Comparison of ENCODE assay signal across 24 cellular contexts in genomic region chr18:33960393-33960792, GRCh38.
A peak's percentile ranks its signal among the peaks of the same experiment; 100 is the strongest.
DNase-seq lines count a peak whose midpoint lies in the region; ATAC-seq and TF ChIP-seq lines count a peak whose summit lies in the region.
"Had no signal": no experiment of that assay in that cellular context is flagged by ENCODE, and none has a peak within 500 bp of the region (broad histone marks: within the 10 kb centered on the region; RNA-seq: fewer than 3 reads in every experiment).

No MANE protein-coding gene starts in this region.

- H3K4me3 ChIP-seq in hepatocyte (no peak overlapping the region), osteoblast (ENCODE audit: insufficient read depth, low read length) (no peak overlapping the region)
- H3K4me3 ChIP-seq: GM23248, K562, SJCRH30, tibial nerve had no signal

- H3K27me3 Mint-ChIP-seq in endothelial cell (ENCODE audit: unreplicated experiment), result peaks cover 1% of the 10 kb centered on the region
- H3K27me3 Mint-ChIP-seq: activated CD8-positive, alpha-beta T cell treated with anti-CD3 and anti-CD28 coated beads for 36 hours; brain; naive thymus-derived CD4-positive, alpha-beta T cell had no signal

- H3K79me2 ChIP-seq in hepatocyte (no peaks in the 10 kb centered on the region), osteoblast (ENCODE audit: insufficient read depth, low read length) (no peaks in the 10 kb centered on the region)

- no peaks in the 10 kb centered on the region for H3K27me3 ChIP-seq in hepatocyte
- no peaks in the 10 kb centered on the region for H3K27me3 ChIP-seq in osteoblast (ENCODE audit: insufficient read depth, low read length)
- H3K27me3 ChIP-seq: foreskin keratinocyte, SJCRH30, tibial nerve had no signal

- H3K4me1 ChIP-seq in hepatocyte (ENCODE audit: insufficient read depth) (no peaks in the 10 kb centered on the region), osteoblast (ENCODE audit: insufficient read depth, low read length) (no peaks in the 10 kb centered on the region)
- H3K4me1 ChIP-seq: foreskin keratinocyte, SJCRH30, tibial nerve had no signal

- TF ChIP-seq CTCF in hepatocyte (IDR thresholded peaks at IDR 0.05; ENCODE audit: poor library complexity), result no peak
- no peak for TF ChIP-seq CTCF in osteoblast (IDR thresholded peaks at IDR 0.05; ENCODE audit: extremely low read depth, low read depth, low read length)
- TF ChIP-seq CTCF in endothelial cell (IDR thresholded peaks at IDR 0.05; ENCODE audit: unreplicated experiment), result no peak

- H3K4me3 Mint-ChIP-seq in endothelial cell (ENCODE audit: unreplicated experiment), result no peak overlapping the region
- H3K4me3 Mint-ChIP-seq: activated CD8-positive, alpha-beta T cell treated with anti-CD3 and anti-CD28 coated beads for 36 hours; brain; CD14-positive monocyte; mesothelial cell of epicardium; naive thymus-derived CD4-positive, alpha-beta T cell had no signal

- H3K4me1 Mint-ChIP-seq in endothelial cell (ENCODE audit: unreplicated experiment), result peaks cover 7% of the 10 kb centered on the region
- H3K4me1 Mint-ChIP-seq: CD14-positive monocyte; naive thymus-derived CD4-positive, alpha-beta T cell had no signal

- H4K20me1 ChIP-seq in hepatocyte (ENCODE audit: insufficient read depth, poor library complexity, severe bottlenecking) (no peaks in the 10 kb centered on the region), osteoblast (ENCODE audit: insufficient read depth, low read length) (no peaks in the 10 kb centered on the region)

- no peak for ATAC-seq in HG03175 (IDR thresholded peaks at IDR 0.05; ENCODE audit: unreplicated experiment)
- ATAC-seq: activated CD4-positive, CD25-positive, alpha-beta regulatory T cell treated with anti-CD3 and anti-CD28 coated beads, Interleukin-2, amount 50 U/mL, for 24 hours; activated CD8-positive, alpha-beta T cell treated with anti-CD3 and anti-CD28 coated beads for 36 hours; foreskin keratinocyte; K562; left ventricle myocardium superior; naive thymus-derived CD4-positive, alpha-beta T cell; Panc1 had no signal

- H3K9me3 Mint-ChIP-seq in endothelial cell (ENCODE audit: unreplicated experiment), result no peaks in the 10 kb centered on the region
- H3K9me3 Mint-ChIP-seq: brain, mesothelial cell of epicardium had no signal

- H3K36me3 ChIP-seq in hepatocyte (replicated peaks; ENCODE audit: insufficient read depth, low read depth), result no peaks in the 10 kb centered on the region
- no peaks in the 10 kb centered on the region for H3K36me3 ChIP-seq in osteoblast (ENCODE audit: insufficient read depth, low read length)
- H3K36me3 ChIP-seq: SJCRH30, tibial nerve had no signal

- H3K4me2 ChIP-seq in hepatocyte, result no peak overlapping the region
- H3K4me2 ChIP-seq in osteoblast (ENCODE audit: insufficient read depth, low read length), result no peak overlapping the region

- no peak overlapping the region for H3K27ac Mint-ChIP-seq in endothelial cell (ENCODE audit: unreplicated experiment)
- H3K27ac Mint-ChIP-seq: activated CD8-positive, alpha-beta T cell treated with anti-CD3 and anti-CD28 coated beads for 36 hours; brain; CD14-positive monocyte; mesothelial cell of epicardium; naive thymus-derived CD4-positive, alpha-beta T cell had no signal

- peak; percentile 67 for DNase-seq in DMS53 treated with DMSO at 0.1 percent for 48 hours (lab: John Stamatoyannopoulos, UW; ENCODE audit: unreplicated experiment)
- peak; percentile 71 for DNase-seq in NCI-H1092 treated with DMSO at 0.1 percent for 48 hours (lab: John Stamatoyannopoulos, UW)
- DNase-seq in NCI-H345 treated with DMSO at 0.1 percent for 48 hours (lab: John Stamatoyannopoulos, UW; ENCODE audit: unreplicated experiment), result peak; percentile 74
- DNase-seq in hepatocyte (ENCODE audit: low spot score), result peak; percentile 4
- DNase-seq in osteoblast (ENCODE audit: insufficient read length, low spot score, missing footprints), result no peak
- DNase-seq in endothelial cell (ENCODE audit: low spot score), result no peak
- DNase-seq: activated CD8-positive, alpha-beta T cell treated with anti-CD3 and anti-CD28 coated beads for 36 hours; activated naive CD4-positive, alpha-beta T cell; activated T-cell treated with anti-CD3 and anti-CD28 coated beads for 4 hours; effector CD4-positive, alpha-beta T cell; GM23248; left ventricle myocardium superior; naive thymus-derived CD4-positive, alpha-beta T cell; nucleus accumbens; SJCRH30 had no signal

- no peaks in the 10 kb centered on the region for H3K9me2 ChIP-seq in hepatocyte (replicated peaks; ENCODE audit: insufficient read depth)

- no peaks in the 10 kb centered on the region for H3K36me3 Mint-ChIP-seq in endothelial cell (ENCODE audit: low read depth, unreplicated experiment)
- H3K36me3 Mint-ChIP-seq: CD14-positive monocyte; mesothelial cell of epicardium; naive thymus-derived CD4-positive, alpha-beta T cell had no signal

- H3K27ac ChIP-seq in hepatocyte (no peak overlapping the region), osteoblast (ENCODE audit: low read depth, low read length) (no peak overlapping the region)
- H3K27ac ChIP-seq: foreskin keratinocyte, GM23248, SJCRH30, tibial nerve had no signal

- no peak overlapping the region for H2AFZ ChIP-seq in hepatocyte
- H2AFZ ChIP-seq in osteoblast (ENCODE audit: low read length), result no peak overlapping the region
- H2AFZ ChIP-seq: GM23248 had no signal

- no peaks in the 10 kb centered on the region for H3K9me3 ChIP-seq in hepatocyte (ENCODE audit: low read depth)
- no peaks in the 10 kb centered on the region for H3K9me3 ChIP-seq in osteoblast (ENCODE audit: low read depth, low read length)
- H3K9me3 ChIP-seq: SJCRH30, tibial nerve had no signal

Comparison
In these comparisons a context has a peak if more than half of its experiments do, and no peak if none do; other contexts are left out.
1. DNase-seq: peak in DMS53 treated with DMSO at 0.1 percent for 48 hours (single experiment), NCI-H1092 treated with DMSO at 0.1 percent for 48 hours (single experiment), NCI-H345 treated with DMSO at 0.1 percent for 48 hours (single experiment) and hepatocyte (single experiment); none in osteoblast (single experiment) and endothelial cell (single experiment).